12 cellular contexts compared by ENCODE assay signal in the genomic region with DNA sequence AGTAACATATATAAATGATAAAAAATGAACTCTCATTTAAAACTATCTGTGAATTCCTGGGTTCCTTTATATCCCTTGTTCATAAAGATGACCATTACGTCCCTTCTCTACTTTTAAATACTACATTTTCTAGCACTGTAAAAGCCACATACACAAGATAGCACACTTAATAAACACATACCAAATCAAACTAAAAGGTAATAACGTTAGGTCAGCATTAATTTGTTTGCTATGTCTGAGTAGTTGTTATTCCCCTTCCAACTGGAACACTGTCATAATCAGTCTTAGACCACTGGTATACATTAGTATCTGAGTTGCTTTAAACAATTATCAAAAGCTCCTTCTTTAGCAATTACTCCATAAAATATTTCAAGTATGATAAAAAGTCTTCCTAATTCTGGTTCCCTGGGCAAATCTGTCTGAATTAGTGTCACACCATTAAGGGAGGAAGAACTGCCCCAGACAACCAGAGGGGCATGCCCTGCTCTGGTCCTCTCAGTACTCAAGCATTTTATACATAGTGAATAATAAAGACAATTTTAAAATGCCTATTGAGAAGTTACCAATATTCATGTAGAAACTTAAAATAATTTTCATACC.
A peak's percentile ranks its signal among the peaks of the same experiment; 100 is the strongest.
DNase-seq lines count a peak whose midpoint lies in the region; ATAC-seq and TF ChIP-seq lines count a peak whose summit lies in the region.
"Had no signal": no experiment of that assay in that cellular context is flagged by ENCODE, and none has a peak within 500 bp of the region (broad histone marks: within the 10 kb centered on the region; RNA-seq: fewer than 3 reads in every experiment).

No MANE protein-coding gene starts in this region.

- no peak for TF ChIP-seq CTCF in nephron progenitor cell (IDR thresholded peaks at IDR 0.05)

- peak overlapping the region in 4 of 6 donors; percentile 14 to 75 (median 44) for H3K27ac Mint-ChIP-seq in immature natural killer cell
- no peak overlapping the region for H3K27ac Mint-ChIP-seq in nephron progenitor cell
- H3K27ac Mint-ChIP-seq: type B pancreatic cell had no signal

- H3K4me3 Mint-ChIP-seq in immature natural killer cell, result peak overlapping the region in 1 of 5 donors; percentile 0
- no peak overlapping the region for H3K4me3 Mint-ChIP-seq in nephron progenitor cell
- H3K4me3 Mint-ChIP-seq: type B pancreatic cell had no signal

- ATAC-seq in GM18870 (IDR thresholded peaks at IDR 0.05; ENCODE audit: unreplicated experiment), result peak; percentile 1
- no peak for ATAC-seq in HG03457 (IDR thresholded peaks at IDR 0.05; ENCODE audit: unreplicated experiment)

- DNase-seq in DMS53 (lab: John Stamatoyannopoulos, UW) (peak; percentile 48), DMS53 treated with DMSO at 0.1 percent for 48 hours (lab: John Stamatoyannopoulos, UW; ENCODE audit: unreplicated experiment) (no peak), OCI-M1 (lab: John Stamatoyannopoulos, UW) (peak; percentile 44), immature natural killer cell (no peak), cardiac septum (ENCODE audit: low spot score) (no peak), nephron progenitor cell (no peak)
- DNase-seq: activated CD4-positive, alpha-beta T cell treated with anti-CD3 and anti-CD28 coated beads for 48 hours; amygdala; NCI-H226 had no signal

- intact Hi-C loops in cardiac septum (cut with DNase I), result no loop called here

- H3K4me1 Mint-ChIP-seq in immature natural killer cell (peaks cover 44 to 86% of the 10 kb centered on the region in 2 donors), nephron progenitor cell (peaks cover 15% of the 10 kb centered on the region)

- H3K27me3 Mint-ChIP-seq in immature natural killer cell (ENCODE audit: low read depth in 3 of 3) (no peaks in the 10 kb centered on the region), nephron progenitor cell (ENCODE audit: low read depth, poor library complexity) (no peaks in the 10 kb centered on the region)
- H3K27me3 Mint-ChIP-seq: type B pancreatic cell had no signal

- H3K9me3 Mint-ChIP-seq in immature natural killer cell, result no peaks in the 10 kb centered on the region
- H3K9me3 Mint-ChIP-seq in nephron progenitor cell, result no peaks in the 10 kb centered on the region
- H3K9me3 Mint-ChIP-seq: type B pancreatic cell had no signal

- H3K36me3 Mint-ChIP-seq in immature natural killer cell (peaks cover 0 to 19% (median 9%) of the 10 kb centered on the region in 3 donors), nephron progenitor cell (ENCODE audit: low read depth) (no peaks in the 10 kb centered on the region)
- H3K36me3 Mint-ChIP-seq: type B pancreatic cell had no signal

Comparison
In these comparisons a context has a peak if more than half of its experiments do, and no peak if none do; other contexts are left out.
1. DNase-seq: peak in DMS53 (single experiment) and OCI-M1 (single experiment); none in DMS53 treated with DMSO at 0.1 percent for 48 hours (single experiment), immature natural killer cell (0 of 3), cardiac septum (single experiment) and nephron progenitor cell (single experiment).